Comparison of ENCODE assay signal across 8 cellular contexts in genomic region chr4:168831585-168831918, GRCh38.
DNase-seq lines count a peak whose midpoint lies in the region; ATAC-seq and TF ChIP-seq lines count a peak whose summit lies in the region.

No MANE protein-coding gene starts in this region.

- H3K36me3 Mint-ChIP-seq in MCF 10A (ENCODE audit: insufficient read depth, unreplicated experiment), result peaks cover 32% of the 10 kb centered on the region

- peaks cover 16% of the 10 kb centered on the region for H3K4me1 ChIP-seq in ES-I3 (ENCODE audit: insufficient read depth, low read length)
- H3K4me1 ChIP-seq in mononuclear cell (ENCODE audit: insufficient read depth, low read length), result peaks cover 27% of the 10 kb centered on the region

- no peak for DNase-seq in MCF 10A (ENCODE audit: unreplicated experiment)
- no peak for DNase-seq in NCI-H524 treated with DMSO at 0.1 percent for 48 hours (lab: John Stamatoyannopoulos, UW)
- no peak for DNase-seq in NCI-H1048 (lab: John Stamatoyannopoulos, UW)

- H3K9me3 ChIP-seq in ES-I3 (ENCODE audit: control insufficient read depth, insufficient read depth, low read length) (no peaks in the 10 kb centered on the region), mononuclear cell (ENCODE audit: low read depth, low read length) (no peaks in the 10 kb centered on the region)

- peak overlapping the region; percentile 44 for H3K4me3 ChIP-seq in mononuclear cell (ENCODE audit: low read length)

- H3K27ac Mint-ChIP-seq in MCF 10A (ENCODE audit: low read depth, unreplicated experiment), result peak overlapping the region; percentile 97

- peak overlapping the region; percentile 93 for H3K4me3 Mint-ChIP-seq in MCF 10A (ENCODE audit: unreplicated experiment)

- POLR2A ChIA-PET in MCF 10A (lab: Yijun Ruan, JAX), result interaction anchor here (0.6 to 8.1 kb wide), 31 partner anchors 10 to 1525 kb away, joined by 3 to 265 read pairs (median 6); partner anchors contain the start of gene CBR4

- intact Hi-C loops in MCF 10A (cut with micrococcal nuclease), result loop anchor here (1.0 kb wide), 1 partner anchor 14 kb away; no protein-coding TSS in a partner anchor

- BruUV-seq in MCF 10A (replicated peaks; lab: Mats Ljungman, UMichigan), result no TSS peak

- ATAC-seq in HG03342 (IDR thresholded peaks at IDR 0.05; ENCODE audit: unreplicated experiment) (peak; percentile 3), GM21717 (IDR thresholded peaks at IDR 0.05; ENCODE audit: unreplicated experiment) (no peak), GM21737 (IDR thresholded peaks at IDR 0.05; ENCODE audit: unreplicated experiment) (no peak)

- peaks cover 24% of the 10 kb centered on the region for H3K4me1 Mint-ChIP-seq in MCF 10A (ENCODE audit: insufficient read depth, unreplicated experiment)

- H3K27me3 Mint-ChIP-seq in MCF 10A (ENCODE audit: insufficient read depth, unreplicated experiment), result no peaks in the 10 kb centered on the region

- no peaks in the 10 kb centered on the region for H3K36me3 ChIP-seq in ES-I3 (ENCODE audit: insufficient read depth, low read length)

- CTCF ChIA-PET in MCF 10A (lab: Yijun Ruan, JAX), result interaction anchor here (1.0 to 5.5 kb wide), 8 partner anchors 10 to 245 kb away, joined by 3 to 36 read pairs (median 6); no protein-coding TSS in a partner anchor

- peaks cover 52% of the 10 kb centered on the region for H3K27me3 ChIP-seq in mononuclear cell (ENCODE audit: insufficient read depth, low read length)

- peak overlapping the region; percentile 89; the same call in 1 of the 2 replicates for H3K9ac ChIP-seq in ES-I3 (ENCODE audit: low read depth, low read length)

- no peak for TF ChIP-seq CTCF in MCF 10A (IDR thresholded peaks at IDR 0.05; ENCODE audit: unreplicated experiment)

- H3K9me3 Mint-ChIP-seq in MCF 10A (ENCODE audit: unreplicated experiment), result no peaks in the 10 kb centered on the region
